1 cellular context compared by ENCODE assay signal in genomic region chr10:102230264-102230860, GRCh38.
TF ChIP-seq lines count a peak whose summit lies in the region.

No MANE protein-coding gene starts in this region.

TF ChIP-seq in GM23338, 12 proteins besides CTCF, POLR2A, EP300 and RAD21 (continued from another document):
- TF ChIP-seq ETS1 (IDR thresholded peaks at IDR 0.05) = no peak
- no peak for TF ChIP-seq STAT1 (IDR thresholded peaks at IDR 0.05; ENCODE audit: unreplicated experiment)
- TF ChIP-seq EZH2phosphoT487 (IDR thresholded peaks at IDR 0.05; ENCODE audit: unreplicated experiment) = no peak
- TF ChIP-seq REST (IDR thresholded peaks at IDR 0.05; ENCODE audit: unreplicated experiment) = no peak
- TF ChIP-seq POLR2AphosphoS5 (IDR thresholded peaks at IDR 0.05; ENCODE audit: low read depth) = no peak
- TF ChIP-seq EZH2 (IDR thresholded peaks at IDR 0.05; ENCODE audit: low read depth, unreplicated experiment) = no peak
- no peak for TF ChIP-seq CREB1 (CRISPR knock-in tag; IDR thresholded peaks at IDR 0.05; ENCODE audit: low read depth)
- no peak for TF ChIP-seq JUNB (IDR thresholded peaks at IDR 0.05; ENCODE audit: unreplicated experiment)
- no peak for TF ChIP-seq ZNF331 (CRISPR knock-in tag; IDR thresholded peaks at IDR 0.05; ENCODE audit: low read depth)
